ENCODE assay signal across 1 cellular context in genomic region chr13:32019612-32020233, GRCh38.
TF ChIP-seq lines count a peak whose summit lies in the region.

No MANE protein-coding gene starts in this region.

TF ChIP-seq in K562, 482 proteins besides CTCF, POLR2A, EP300 and RAD21 (continued from another document):
- no peak for TF ChIP-seq ZC3H11A (IDR thresholded peaks at IDR 0.05; ENCODE audit: low read depth, low read length)
- TF ChIP-seq NCOR1 (IDR thresholded peaks at IDR 0.05): no peak
- TF ChIP-seq ERF (CRISPR knock-in tag; IDR thresholded peaks at IDR 0.05): no peak
- no peak for TF ChIP-seq CTBP1 (IDR thresholded peaks at IDR 0.05; ENCODE audit: borderline replicate concordance)
